1 cellular context compared by ENCODE assay signal in genomic region chr6:152472325-152472724, GRCh38.
TF ChIP-seq lines count a peak whose summit lies in the region.

No MANE protein-coding gene starts in this region.

TF ChIP-seq in WTC11, 78 proteins besides CTCF, POLR2A, EP300 and RAD21 (continued from another document):
- no peak for TF ChIP-seq ZNF512 (CRISPR knock-in tag; IDR thresholded peaks at IDR 0.05; ENCODE audit: borderline replicate concordance)
- no peak for TF ChIP-seq JUN (CRISPR knock-in tag; IDR thresholded peaks at IDR 0.05)
- no peak for TF ChIP-seq MYBL2 (CRISPR knock-in tag; IDR thresholded peaks at IDR 0.05)
- no peak for TF ChIP-seq ELF4 (CRISPR knock-in tag; IDR thresholded peaks at IDR 0.05; ENCODE audit: low read depth)
- TF ChIP-seq NFYB (CRISPR knock-in tag; conservative IDR thresholded peaks at IDR 0.05; ENCODE audit: low read depth): no peak
- no peak for TF ChIP-seq NR1H2 (CRISPR knock-in tag; IDR thresholded peaks at IDR 0.05)
- no peak for TF ChIP-seq ZNF281 (CRISPR knock-in tag; IDR thresholded peaks at IDR 0.05)
